29 cellular contexts compared by ENCODE assay signal in genomic region chr1:89897347-89898133, GRCh38.
"Had no signal": no experiment of that assay in that cellular context is flagged by ENCODE, and none has a peak within 500 bp of the region (broad histone marks: within the 10 kb centered on the region; RNA-seq: fewer than 3 reads in every experiment).

No MANE protein-coding gene starts in this region.

- H3K9me3 ChIP-seq: breast epithelium, esophagus muscularis mucosa, heart left ventricle, lower lobe of right lung, neutrophil, upper lobe of right lung had no signal

- H3K27me3 Mint-ChIP-seq: activated CD4-positive, alpha-beta memory T cell treated with anti-CD3 and anti-CD28 coated beads, Interleukin-2, amount 10 ng/mL, durations not matched to agents 7 days and 5 days; activated CD4-positive, alpha-beta T cell treated with anti-CD3 and anti-CD28 coated beads, Interleukin-2, amount 10 ng/mL, durations not matched to agents 7 days and 5 days; activated T-cell treated with anti-CD3 and anti-CD28 coated beads, Interleukin-2, amount 50 U/mL, for 24 hours; stimulated activated memory B cell treated with anti-CD40 and anti-IgM and Interleukin-4, amounts not matched to agents 10 μg/mL and 1 μg/mL and 100 μg/mL, for 72 hours; stimulated activated naive CD8-positive, alpha-beta T cell treated with anti-CD3 and anti-CD28 coated beads, Interleukin-15, amount 100 ng/mL, for 72 hours had no signal

- H3K27me3 ChIP-seq: breast epithelium, esophagus muscularis mucosa, foreskin keratinocyte, heart left ventricle, neutrophil, upper lobe of right lung had no signal

- H3K36me3 ChIP-seq: breast epithelium, esophagus muscularis mucosa, heart left ventricle, lower lobe of right lung, upper lobe of right lung, WERI-Rb-1 had no signal

- H3K36me3 Mint-ChIP-seq: immature natural killer cell had no signal

- H3K4me1 Mint-ChIP-seq: activated CD4-positive, alpha-beta memory T cell treated with anti-CD3 and anti-CD28 coated beads, Interleukin-2, amount 10 ng/mL, durations not matched to agents 7 days and 5 days had no signal

- H3K27ac Mint-ChIP-seq: activated CD4-positive, alpha-beta memory T cell treated with anti-CD3 and anti-CD28 coated beads, Interleukin-2, amount 10 ng/mL, durations not matched to agents 7 days and 5 days; activated CD4-positive, alpha-beta T cell treated with anti-CD3 and anti-CD28 coated beads, Interleukin-2, amount 10 ng/mL, durations not matched to agents 7 days and 5 days; activated T-cell treated with anti-CD3 and anti-CD28 coated beads, Interleukin-2, amount 50 U/mL, for 24 hours; immature natural killer cell; nephron; stimulated activated memory B cell treated with anti-CD40 and anti-IgM and Interleukin-4, amounts not matched to agents 10 μg/mL and 1 μg/mL and 100 μg/mL, for 72 hours; stimulated activated naive CD8-positive, alpha-beta T cell treated with anti-CD3 and anti-CD28 coated beads, Interleukin-15, amount 100 ng/mL, for 72 hours; T-helper 1 cell treated with Interleukin-12 subunit alpha and Interleukin-12 subunit beta and Interleukin-4 antibody, amounts not matched to agents 30 μg/mL and 1 μg/mL, for 36 hours had no signal

- ATAC-seq: foreskin keratinocyte; left lobe of liver; lower lobe of right lung; sciatic nerve; stimulated activated memory B cell treated with anti-CD40 and anti-IgM and Interleukin-4, amounts not matched to agents 10 μg/mL and 1 μg/mL and 100 μg/mL, for 72 hours; stimulated activated naive CD8-positive, alpha-beta T cell treated with anti-CD3 and anti-CD28 coated beads, Interleukin-15, amount 100 ng/mL, for 72 hours; upper lobe of right lung had no signal

- H3K9me3 Mint-ChIP-seq: activated CD4-positive, alpha-beta memory T cell treated with anti-CD3 and anti-CD28 coated beads, Interleukin-2, amount 10 ng/mL, durations not matched to agents 7 days and 5 days; activated CD4-positive, alpha-beta T cell treated with anti-CD3 and anti-CD28 coated beads, Interleukin-2, amount 10 ng/mL, durations not matched to agents 7 days and 5 days; activated T-cell treated with anti-CD3 and anti-CD28 coated beads, Interleukin-2, amount 50 U/mL, for 24 hours; immature natural killer cell; nephron; stimulated activated memory B cell treated with anti-CD40 and anti-IgM and Interleukin-4, amounts not matched to agents 10 μg/mL and 1 μg/mL and 100 μg/mL, for 72 hours; stimulated activated naive CD8-positive, alpha-beta T cell treated with anti-CD3 and anti-CD28 coated beads, Interleukin-15, amount 100 ng/mL, for 72 hours; T-helper 1 cell treated with Interleukin-12 subunit alpha and Interleukin-12 subunit beta and Interleukin-4 antibody, amounts not matched to agents 30 μg/mL and 1 μg/mL, for 36 hours had no signal

- H3K27ac ChIP-seq: breast epithelium, esophagus muscularis mucosa, foreskin keratinocyte, heart left ventricle, lower lobe of right lung, neutrophil, skin epidermis, upper lobe of right lung, WERI-Rb-1 had no signal

- H3K4me1 ChIP-seq: breast epithelium, lower lobe of right lung, upper lobe of right lung had no signal

- H3K4me3 Mint-ChIP-seq: activated CD4-positive, alpha-beta memory T cell treated with anti-CD3 and anti-CD28 coated beads, Interleukin-2, amount 10 ng/mL, durations not matched to agents 7 days and 5 days; activated CD4-positive, alpha-beta T cell treated with anti-CD3 and anti-CD28 coated beads, Interleukin-2, amount 10 ng/mL, durations not matched to agents 7 days and 5 days; activated T-cell treated with anti-CD3 and anti-CD28 coated beads, Interleukin-2, amount 50 U/mL, for 24 hours; immature natural killer cell; nephron; stimulated activated memory B cell treated with anti-CD40 and anti-IgM and Interleukin-4, amounts not matched to agents 10 μg/mL and 1 μg/mL and 100 μg/mL, for 72 hours; stimulated activated naive CD8-positive, alpha-beta T cell treated with anti-CD3 and anti-CD28 coated beads, Interleukin-15, amount 100 ng/mL, for 72 hours; T-helper 1 cell treated with Interleukin-12 subunit alpha and Interleukin-12 subunit beta and Interleukin-4 antibody, amounts not matched to agents 30 μg/mL and 1 μg/mL, for 36 hours had no signal

- DNase-seq: activated CD4-positive, alpha-beta memory T cell treated with anti-CD3 and anti-CD28 coated beads, Interleukin-2, amount 10 ng/mL, durations not matched to agents 7 days and 5 days; activated CD4-positive, alpha-beta T cell treated with anti-CD3 and anti-CD28 coated beads, Interleukin-2, amount 10 ng/mL, durations not matched to agents 7 days and 5 days; activated CD4-positive, CD25-positive, alpha-beta regulatory T cell treated with anti-CD3 and anti-CD28 coated beads, Interleukin-2, amount 50 U/mL, for 72 hours; activated CD8-positive, alpha-beta memory T cell treated with anti-CD3 and anti-CD28 coated beads, Interleukin-2, amount 50 U/mL, for 48 hours; activated gamma-delta T cell; activated naive CD4-positive, alpha-beta T cell treated with anti-CD3 and anti-CD28 coated beads, Interleukin-2, amount 50 U/mL, for 16 hours; activated T-cell treated with anti-CD3 and anti-CD28 coated beads, Interleukin-2, amount 50 U/mL, for 24 hours; central memory CD4-positive, alpha-beta T cell; foreskin keratinocyte; heart left ventricle; hypothalamus; immature natural killer cell; lower lobe of right lung; stimulated activated CD4-positive, alpha-beta T cell treated with anti-CD3 and anti-CD28 coated beads, Interleukin-4, amount 100 ng/mL, for 24 hours; stimulated activated naive CD8-positive, alpha-beta T cell treated with anti-CD3 and anti-CD28 coated beads, Interleukin-15, amount 100 ng/mL, for 72 hours; substantia nigra; T-helper 9 cell; upper lobe of right lung; WERI-Rb-1 had no signal

- FAIRE-seq: TTC549 had no signal

- H3K4me3 ChIP-seq: breast epithelium, esophagus muscularis mucosa, heart left ventricle, lower lobe of right lung, skin epidermis, upper lobe of right lung had no signal
